Comparison of ENCODE assay signal across 28 cellular contexts in the genomic region with DNA sequence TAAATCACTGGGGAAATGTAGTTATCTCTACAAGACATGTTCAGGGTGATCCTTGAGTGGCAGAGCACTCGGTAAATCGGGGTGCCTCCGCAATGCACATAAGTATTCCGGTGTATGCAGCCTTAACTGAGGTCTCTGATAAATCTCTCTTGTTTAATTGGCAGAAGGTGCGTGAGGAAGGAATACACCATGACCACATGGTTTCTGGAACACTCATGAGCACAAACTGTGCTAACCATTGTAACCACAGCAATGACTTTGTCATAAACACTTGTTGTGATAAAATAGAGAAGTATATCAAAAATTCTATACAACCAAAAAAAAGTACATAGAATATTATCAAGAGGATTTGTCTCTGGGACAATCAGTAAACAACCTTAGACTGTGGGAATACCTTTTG.
"Had no signal": no experiment of that assay in that cellular context is flagged by ENCODE, and none has a peak within 500 bp of the region (broad histone marks: within the 10 kb centered on the region; RNA-seq: fewer than 3 reads in every experiment).

No MANE protein-coding gene starts in this region.

- H3K9me3 ChIP-seq: body of pancreas had no signal

- H3K27me3 Mint-ChIP-seq: activated CD4-positive, alpha-beta memory T cell treated with anti-CD3 and anti-CD28 coated beads for 36 hours; activated CD4-positive, alpha-beta T cell treated with anti-CD3 and anti-CD28 coated beads, Interleukin-2, amount 10 ng/mL, durations not matched to agents 24 days and 14 days; activated naive CD4-positive, alpha-beta T cell treated with anti-CD3 and anti-CD28 coated beads, Interleukin-2, amount 10 ng/mL, durations not matched to agents 7 days and 5 days; activated naive CD8-positive, alpha-beta T cell treated with anti-CD3 and anti-CD28 coated beads, Interleukin-2, amount 10 ng/mL, durations not matched to agents 7 days and 5 days; activated T-cell treated with anti-CD3 and anti-CD28 coated beads, Interleukin-2, amount 50 U/mL, for 24 hours; dendritic cell treated with granulocyte-macrophage colony-stimulating factor and Interleukin-4, amounts not matched to agents 40 ng/mL and 50 ng/mL, for 4 days had no signal

- DNase-seq: activated CD4-positive, alpha-beta memory T cell treated with anti-CD3 and anti-CD28 coated beads for 36 hours; activated CD4-positive, alpha-beta T cell treated with anti-CD3 and anti-CD28 coated beads for 36 hours; activated CD4-positive, alpha-beta T cell treated with anti-CD3 and anti-CD28 coated beads, Interleukin-2, amount 10 ng/mL, durations not matched to agents 24 days and 14 days; activated CD4-positive, CD25-positive, alpha-beta regulatory T cell; activated CD4-positive, CD25-positive, alpha-beta regulatory T cell treated with anti-CD3 and anti-CD28 coated beads, Interleukin-2, amount 50 U/mL, for 72 hours; activated CD8-positive, alpha-beta memory T cell treated with anti-CD3 and anti-CD28 coated beads, Interleukin-2, amount 50 U/mL, for 48 hours; activated gamma-delta T cell; activated naive CD4-positive, alpha-beta T cell; activated naive CD4-positive, alpha-beta T cell treated with anti-CD3 and anti-CD28 coated beads, Interleukin-2, amount 10 ng/mL, durations not matched to agents 7 days and 5 days; activated naive CD8-positive, alpha-beta T cell treated with anti-CD3 and anti-CD28 coated beads, Interleukin-2, amount 10 ng/mL, durations not matched to agents 7 days and 5 days; activated T-cell treated with anti-CD3 and anti-CD28 coated beads for 4 hours; activated T-cell treated with anti-CD3 and anti-CD28 coated beads, Interleukin-2, amount 50 U/mL, for 24 hours; activated T-cell treated with anti-CD3 and anti-CD28 coated beads, Interleukin-2, amount 50 U/mL, for 72 hours; amniotic stem cell; anterior cingulate cortex; body of pancreas; caudate nucleus; cerebellar nuclear complex; effector memory CD4-positive, alpha-beta T cell; endodermal cell; foreskin melanocyte; head of caudate nucleus; T-helper 2 cell had no signal

- H3K27me3 ChIP-seq: body of pancreas, dorsolateral prefrontal cortex had no signal

- H3K4me1 Mint-ChIP-seq: activated CD4-positive, alpha-beta T cell treated with anti-CD3 and anti-CD28 coated beads for 36 hours; activated CD4-positive, alpha-beta T cell treated with anti-CD3 and anti-CD28 coated beads, Interleukin-2, amount 10 ng/mL, durations not matched to agents 24 days and 14 days; activated naive CD4-positive, alpha-beta T cell treated with anti-CD3 and anti-CD28 coated beads, Interleukin-2, amount 10 ng/mL, durations not matched to agents 7 days and 5 days; activated naive CD8-positive, alpha-beta T cell treated with anti-CD3 and anti-CD28 coated beads, Interleukin-2, amount 10 ng/mL, durations not matched to agents 7 days and 5 days; endodermal cell had no signal

- H3K4me3 Mint-ChIP-seq: activated CD4-positive, alpha-beta memory T cell treated with anti-CD3 and anti-CD28 coated beads for 36 hours; activated CD4-positive, alpha-beta T cell treated with anti-CD3 and anti-CD28 coated beads for 36 hours; activated CD4-positive, alpha-beta T cell treated with anti-CD3 and anti-CD28 coated beads, Interleukin-2, amount 10 ng/mL, durations not matched to agents 24 days and 14 days; activated naive CD4-positive, alpha-beta T cell treated with anti-CD3 and anti-CD28 coated beads, Interleukin-2, amount 10 ng/mL, durations not matched to agents 7 days and 5 days; activated naive CD8-positive, alpha-beta T cell treated with anti-CD3 and anti-CD28 coated beads, Interleukin-2, amount 10 ng/mL, durations not matched to agents 7 days and 5 days; activated T-cell treated with anti-CD3 and anti-CD28 coated beads, Interleukin-2, amount 50 U/mL, for 24 hours; activated T-cell treated with anti-CD3 and anti-CD28 coated beads, Interleukin-2, amount 50 U/mL, for 72 hours; dendritic cell treated with granulocyte-macrophage colony-stimulating factor and Interleukin-4, amounts not matched to agents 40 ng/mL and 50 ng/mL, for 4 days; endodermal cell had no signal

- H3K27ac Mint-ChIP-seq: activated CD4-positive, alpha-beta memory T cell treated with anti-CD3 and anti-CD28 coated beads for 36 hours; activated CD4-positive, alpha-beta T cell treated with anti-CD3 and anti-CD28 coated beads for 36 hours; activated CD4-positive, alpha-beta T cell treated with anti-CD3 and anti-CD28 coated beads, Interleukin-2, amount 10 ng/mL, durations not matched to agents 24 days and 14 days; activated naive CD4-positive, alpha-beta T cell treated with anti-CD3 and anti-CD28 coated beads, Interleukin-2, amount 10 ng/mL, durations not matched to agents 7 days and 5 days; activated naive CD4-positive, alpha-beta T cell treated with anti-CD3 and anti-CD28 coated beads, Interleukin-2, amount 50 U/mL, for 72 hours; activated naive CD8-positive, alpha-beta T cell treated with anti-CD3 and anti-CD28 coated beads, Interleukin-2, amount 10 ng/mL, durations not matched to agents 7 days and 5 days; activated T-cell treated with anti-CD3 and anti-CD28 coated beads, Interleukin-2, amount 50 U/mL, for 24 hours; activated T-cell treated with anti-CD3 and anti-CD28 coated beads, Interleukin-2, amount 50 U/mL, for 72 hours; dendritic cell treated with granulocyte-macrophage colony-stimulating factor and Interleukin-4, amounts not matched to agents 40 ng/mL and 50 ng/mL, for 4 days; endodermal cell had no signal

- H3K4me3 ChIP-seq: body of pancreas, coronary artery, dorsolateral prefrontal cortex had no signal

- H3K36me3 Mint-ChIP-seq: activated CD4-positive, alpha-beta memory T cell treated with anti-CD3 and anti-CD28 coated beads for 36 hours; activated naive CD4-positive, alpha-beta T cell treated with anti-CD3 and anti-CD28 coated beads, Interleukin-2, amount 10 ng/mL, durations not matched to agents 7 days and 5 days; activated naive CD4-positive, alpha-beta T cell treated with anti-CD3 and anti-CD28 coated beads, Interleukin-2, amount 50 U/mL, for 72 hours; activated naive CD8-positive, alpha-beta T cell treated with anti-CD3 and anti-CD28 coated beads, Interleukin-2, amount 10 ng/mL, durations not matched to agents 7 days and 5 days had no signal

- H3K9me3 Mint-ChIP-seq: activated CD4-positive, alpha-beta memory T cell treated with anti-CD3 and anti-CD28 coated beads for 36 hours; activated CD4-positive, alpha-beta T cell treated with anti-CD3 and anti-CD28 coated beads, Interleukin-2, amount 10 ng/mL, durations not matched to agents 24 days and 14 days; activated naive CD8-positive, alpha-beta T cell treated with anti-CD3 and anti-CD28 coated beads, Interleukin-2, amount 10 ng/mL, durations not matched to agents 7 days and 5 days; dendritic cell treated with granulocyte-macrophage colony-stimulating factor and Interleukin-4, amounts not matched to agents 40 ng/mL and 50 ng/mL, for 4 days; endodermal cell had no signal

- H3K27ac ChIP-seq: body of pancreas, coronary artery, dorsolateral prefrontal cortex had no signal

- ATAC-seq: activated CD4-positive, alpha-beta T cell treated with anti-CD3 and anti-CD28 coated beads for 36 hours; activated naive CD4-positive, alpha-beta T cell treated with anti-CD3 and anti-CD28 coated beads, Interleukin-2, amount 50 U/mL, for 72 hours; activated T-cell treated with anti-CD3 and anti-CD28 coated beads, Interleukin-2, amount 50 U/mL, for 72 hours; body of pancreas; esophagus mucosa had no signal

- H3K4me1 ChIP-seq: body of pancreas had no signal
